ENCODE assay signal across 15 cellular contexts in the genomic region with DNA sequence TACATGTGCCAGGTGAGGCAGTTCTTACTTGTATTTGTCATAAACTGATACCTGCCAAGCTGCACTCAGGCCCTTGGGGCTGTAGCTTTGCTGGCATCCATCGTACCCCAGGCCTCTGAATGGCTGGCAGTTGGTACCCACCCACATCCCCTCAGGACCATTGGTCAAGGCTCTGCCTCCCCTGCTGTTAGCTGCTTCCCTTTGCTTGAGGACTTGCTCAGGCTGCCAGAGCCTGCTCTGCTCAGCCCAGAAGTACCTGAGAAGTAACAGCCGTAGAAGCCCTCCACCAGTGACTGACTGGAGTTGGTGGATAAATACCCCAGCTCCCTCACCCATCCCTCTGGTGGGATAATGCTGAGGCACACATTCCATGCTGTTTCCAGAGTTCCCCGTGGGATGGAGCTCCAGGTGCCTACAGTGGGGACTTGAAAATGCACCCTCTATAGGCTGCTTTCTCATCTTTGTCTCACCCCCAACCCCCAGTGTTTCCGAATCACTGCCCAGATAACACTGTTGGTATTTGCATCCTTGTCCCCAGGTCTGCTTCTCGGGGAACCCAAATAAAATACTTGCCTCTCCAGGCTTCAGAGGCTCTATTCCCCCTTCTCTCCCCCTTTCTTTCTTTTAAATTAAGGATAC. TPM values are rescaled to one million over a fixed set of nuclear protein-coding genes. Genes with fewer than 3 reads are reported as not detected.
"Had no signal": no experiment of that assay in that cellular context is flagged by ENCODE, and none has a peak within 500 bp of the region (broad histone marks: within the 10 kb centered on the region; RNA-seq: fewer than 3 reads in every experiment).

No MANE protein-coding gene starts in this region.

- H3K4me3 Mint-ChIP-seq: activated CD4-positive, alpha-beta T cell treated with anti-CD3 and anti-CD28 coated beads for 36 hours; activated CD8-positive, alpha-beta T cell treated with anti-CD3 and anti-CD28 coated beads, Interleukin-2, amount 10 ng/mL, durations not matched to agents 7 days and 5 days; activated naive CD8-positive, alpha-beta T cell treated with anti-CD3 and anti-CD28 coated beads, Interleukin-2, amount 10 ng/mL, durations not matched to agents 7 days and 5 days; endodermal cell; mesothelial cell of epicardium; nephron progenitor cell; T-helper 2 cell treated with Interferon-gamma antibody and Interleukin-4, amounts not matched to agents 5 μg/mL and 100 μg/mL, for 36 hours had no signal

- ATAC-seq: activated CD4-positive, alpha-beta T cell treated with anti-CD3 and anti-CD28 coated beads for 36 hours; activated CD8-positive, alpha-beta T cell treated with anti-CD3 and anti-CD28 coated beads, Interleukin-2, amount 10 ng/mL, durations not matched to agents 7 days and 5 days; foreskin keratinocyte had no signal

- H3K36me3 Mint-ChIP-seq: activated naive CD8-positive, alpha-beta T cell treated with anti-CD3 and anti-CD28 coated beads, Interleukin-2, amount 10 ng/mL, durations not matched to agents 7 days and 5 days had no signal

- H3K27ac Mint-ChIP-seq: activated CD4-positive, alpha-beta T cell treated with anti-CD3 and anti-CD28 coated beads for 36 hours; activated CD8-positive, alpha-beta T cell treated with anti-CD3 and anti-CD28 coated beads, Interleukin-2, amount 10 ng/mL, durations not matched to agents 7 days and 5 days; activated naive CD8-positive, alpha-beta T cell treated with anti-CD3 and anti-CD28 coated beads, Interleukin-2, amount 10 ng/mL, durations not matched to agents 7 days and 5 days; endodermal cell; mesothelial cell of epicardium; nephron progenitor cell; T-helper 2 cell treated with Interferon-gamma antibody and Interleukin-4, amounts not matched to agents 5 μg/mL and 100 μg/mL, for 36 hours had no signal

- H3K27ac ChIP-seq: epithelial cell of prostate, foreskin keratinocyte had no signal

- DNase-seq: activated CD4-positive, alpha-beta T cell treated with anti-CD3 and anti-CD28 coated beads for 36 hours; activated CD8-positive, alpha-beta T cell treated with anti-CD3 and anti-CD28 coated beads, Interleukin-2, amount 10 ng/mL, durations not matched to agents 7 days and 5 days; activated naive CD4-positive, alpha-beta T cell; activated naive CD8-positive, alpha-beta T cell treated with anti-CD3 and anti-CD28 coated beads, Interleukin-2, amount 10 ng/mL, durations not matched to agents 7 days and 5 days; foreskin keratinocyte; glutamatergic neuron; nephron progenitor cell; stimulated activated CD4-positive, alpha-beta T cell treated with anti-CD3 and anti-CD28 coated beads, Interleukin-1b, Interleukin-23, amount 100 ng/mL, for 48 hours; stimulated activated CD8-positive, alpha-beta memory T cell treated with anti-CD3 and anti-CD28 coated beads, Interleukin-4, amount 100 ng/mL, for 48 hours; stimulated activated naive CD4-positive, alpha-beta T cell had no signal

- H3K4me1 Mint-ChIP-seq: activated CD4-positive, alpha-beta T cell treated with anti-CD3 and anti-CD28 coated beads for 36 hours; activated naive CD8-positive, alpha-beta T cell treated with anti-CD3 and anti-CD28 coated beads, Interleukin-2, amount 10 ng/mL, durations not matched to agents 7 days and 5 days had no signal

- H3K4me1 ChIP-seq: foreskin keratinocyte had no signal

- H3K9me3 Mint-ChIP-seq: activated naive CD8-positive, alpha-beta T cell treated with anti-CD3 and anti-CD28 coated beads, Interleukin-2, amount 10 ng/mL, durations not matched to agents 7 days and 5 days; endodermal cell; mesothelial cell of epicardium; nephron progenitor cell; T-helper 2 cell treated with Interferon-gamma antibody and Interleukin-4, amounts not matched to agents 5 μg/mL and 100 μg/mL, for 36 hours had no signal

RNA-seq across cellular contexts. Expression of gene EBF4, which starts 7.3 kb away (rescaled TPM):
- total RNA-seq: activated CD8-positive, alpha-beta T cell treated with anti-CD3 and anti-CD28 coated beads, Interleukin-2, amount 10 ng/mL, durations not matched to agents 7 days and 5 days had no signal
- polyA plus RNA-seq: keratinocyte had no signal
